Comparison of ENCODE assay signal across 19 cellular contexts in the genomic region with DNA sequence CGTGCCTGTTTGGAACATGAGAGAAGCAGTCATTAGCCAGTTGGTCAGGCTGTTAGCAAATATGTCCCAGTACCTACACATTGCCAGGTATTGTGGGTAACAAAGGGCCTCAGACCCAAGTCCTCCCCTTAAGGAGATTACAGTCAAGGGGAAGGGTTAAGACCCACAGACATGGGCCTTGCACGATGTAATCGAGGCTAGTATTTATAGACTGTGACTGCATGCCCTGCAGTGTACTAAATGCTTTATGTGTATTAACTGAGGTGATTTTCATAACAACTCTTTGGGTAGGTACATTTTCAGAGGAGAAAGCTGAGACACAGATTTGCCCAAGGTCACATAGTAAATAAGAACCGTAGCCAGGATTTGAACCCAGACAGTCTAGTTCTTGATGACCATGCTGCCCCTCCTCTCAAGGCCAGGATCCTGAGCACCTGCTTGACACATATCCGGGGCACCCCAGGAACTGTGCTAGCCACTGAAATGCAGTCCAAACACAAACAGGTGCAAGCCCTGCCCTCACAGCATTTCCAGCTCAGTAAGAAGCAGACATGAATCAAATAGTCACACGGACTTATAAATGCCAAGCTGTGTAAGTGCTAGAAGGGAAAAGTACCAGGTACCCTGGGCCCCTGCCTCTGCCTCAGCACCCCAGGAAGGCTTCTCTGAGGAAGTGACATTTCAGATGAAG. TPM values are rescaled to one million over a fixed set of nuclear protein-coding genes. Genes with fewer than 3 reads are reported as not detected.
"Had no signal": no experiment of that assay in that cellular context is flagged by ENCODE, and none has a peak within 500 bp of the region (broad histone marks: within the 10 kb centered on the region; RNA-seq: fewer than 3 reads in every experiment).

No MANE protein-coding gene starts in this region.

- H3K4me3 Mint-ChIP-seq: activated CD4-positive, alpha-beta memory T cell treated with anti-CD3 and anti-CD28 coated beads, Interleukin-2, amount 10 ng/mL, durations not matched to agents 7 days and 5 days; activated T-cell treated with anti-CD3 and anti-CD28 coated beads, Interleukin-2, amount 50 U/mL, for 24 hours; endodermal cell; nephron; WTC11 had no signal

- H3K36me3 ChIP-seq: sigmoid colon had no signal

- H3K27me3 ChIP-seq: sigmoid colon, stomach, testis, upper lobe of left lung had no signal

- ATAC-seq: WTC11 had no signal

- H3K9me3 ChIP-seq: sigmoid colon, stomach, testis, upper lobe of left lung had no signal

- H3K36me3 Mint-ChIP-seq: WTC11 had no signal

- H3K9me3 Mint-ChIP-seq: activated CD4-positive, alpha-beta memory T cell treated with anti-CD3 and anti-CD28 coated beads, Interleukin-2, amount 10 ng/mL, durations not matched to agents 7 days and 5 days; activated T-cell treated with anti-CD3 and anti-CD28 coated beads, Interleukin-2, amount 50 U/mL, for 24 hours; endodermal cell; nephron; WTC11 had no signal

- H3K4me3 ChIP-seq: dorsolateral prefrontal cortex, sigmoid colon, stomach, testis, upper lobe of left lung had no signal

- DNase-seq: activated CD4-positive, alpha-beta memory T cell treated with anti-CD3 and anti-CD28 coated beads, Interleukin-2, amount 10 ng/mL, durations not matched to agents 7 days and 5 days; activated CD4-positive, alpha-beta T cell treated with anti-CD3 and anti-CD28 coated beads for 4 hours; activated effector memory CD4-positive, alpha-beta T cell treated with Interleukin-2 at 50 U/mL for 16 hours; activated naive CD4-positive, alpha-beta T cell treated with anti-CD3 and anti-CD28 coated beads, Interleukin-2, amount 50 U/mL, for 16 hours; activated T-cell treated with anti-CD3 and anti-CD28 coated beads, Interleukin-2, amount 50 U/mL, for 24 hours; dorsolateral prefrontal cortex; endodermal cell; hippocampal formation; mesendoderm; occipital lobe; sigmoid colon; stimulated activated CD4-positive, alpha-beta T cell treated with anti-CD3 and anti-CD28 coated beads, Interleukin-12 subunit alpha, Interleukin-12 subunit beta, amount 100 ng/mL, for 4 hours; stimulated activated CD4-positive, alpha-beta T cell treated with anti-CD3 and anti-CD28 coated beads, Interleukin-2, amount 100 ng/mL, for 24 hours; stomach; testis; upper lobe of left lung had no signal

- H3K27me3 Mint-ChIP-seq: activated CD4-positive, alpha-beta memory T cell treated with anti-CD3 and anti-CD28 coated beads, Interleukin-2, amount 10 ng/mL, durations not matched to agents 7 days and 5 days; activated T-cell treated with anti-CD3 and anti-CD28 coated beads, Interleukin-2, amount 50 U/mL, for 24 hours had no signal

- H3K27ac ChIP-seq: dorsolateral prefrontal cortex, sigmoid colon, stomach, testis, upper lobe of left lung had no signal

- H3K27ac Mint-ChIP-seq: activated CD4-positive, alpha-beta memory T cell treated with anti-CD3 and anti-CD28 coated beads, Interleukin-2, amount 10 ng/mL, durations not matched to agents 7 days and 5 days; activated T-cell treated with anti-CD3 and anti-CD28 coated beads, Interleukin-2, amount 50 U/mL, for 24 hours; endodermal cell; nephron had no signal

RNA-seq across cellular contexts. Expression of a gene that starts 41.6 kb away (rescaled TPM):
- total RNA-seq: activated CD4-positive, alpha-beta memory T cell treated with anti-CD3 and anti-CD28 coated beads, Interleukin-2, amount 10 ng/mL, durations not matched to agents 7 days and 5 days; T-helper 2 cell treated with Interferon-gamma antibody and Interleukin-4, amounts not matched to agents 100 ng/mL and 5 ng/mL, for 36 hours had no signal
